Comparison of ENCODE assay signal across 8 cellular contexts in genomic region chr1:220748091-220748934, GRCh38. TPM values are rescaled to one million over a fixed set of nuclear protein-coding genes. Genes with fewer than 3 reads are reported as not detected.
DNase-seq lines count a peak whose midpoint lies in the region; ATAC-seq, FAIRE-seq and TF ChIP-seq lines count a peak whose summit lies in the region.

MTARC2 (plus strand) TSS chr1:220748322; CDS start chr1:220748532, 210 bp downstream.

- DNase-seq in A172 (ENCODE audit: low spot score) (peak; percentile 10), GM12864 (ENCODE audit: low read depth) (peak; percentile 47), NCI-H146 treated with DMSO at 0.1 percent for 48 hours (lab: John Stamatoyannopoulos, UW; ENCODE audit: unreplicated experiment) (peak; percentile 75), glutamatergic neuron (peak; percentile 56), neural crest cell (ENCODE audit: low read depth, low spot score) (peak; percentile 57), GM19239 (ENCODE audit: insufficient read length, low spot score) (no peak)
- peak; percentile 36 for DNase-seq in activated naive CD8-positive, alpha-beta T cell treated with anti-CD3 and anti-CD28 coated beads, Interleukin-2, amount 10 ng/mL, durations not matched to agents 7 days and 5 days

- no peak within 1 kb of the TSS for H3K27ac Mint-ChIP-seq in activated naive CD8-positive, alpha-beta T cell treated with anti-CD3 and anti-CD28 coated beads, Interleukin-2, amount 10 ng/mL, durations not matched to agents 7 days and 5 days
- no peak within 1 kb of the TSS for H3K27ac Mint-ChIP-seq in glutamatergic neuron (ENCODE audit: unreplicated experiment)
- H3K27ac Mint-ChIP-seq in neural crest cell (ENCODE audit: unreplicated experiment): peak within 1 kb of the TSS; percentile 85

- H3K27me3 Mint-ChIP-seq in activated naive CD8-positive, alpha-beta T cell treated with anti-CD3 and anti-CD28 coated beads, Interleukin-2, amount 10 ng/mL, durations not matched to agents 7 days and 5 days: peaks cover 50% of the 10 kb centered on the region
- H3K27me3 Mint-ChIP-seq in glutamatergic neuron (ENCODE audit: unreplicated experiment) (peaks cover 2% of the 10 kb centered on the region), neural crest cell (ENCODE audit: low read depth) (peaks cover 40% of the 10 kb centered on the region)

- no peak for TF ChIP-seq CTCF in GM12864 (IDR thresholded peaks at IDR 0.05; ENCODE audit: low read depth, low read length, missing control alignments)
- TF ChIP-seq CTCF in glutamatergic neuron (IDR thresholded peaks at IDR 0.05; ENCODE audit: partially characterized antibody, unreplicated experiment): no peak
- TF ChIP-seq CTCF in neural crest cell (conservative IDR thresholded peaks at IDR 0.05): no peak

- peak; percentile 96 for ATAC-seq in HG02642 (IDR thresholded peaks at IDR 0.05; ENCODE audit: poor library complexity, unreplicated experiment)
- ATAC-seq in activated naive CD8-positive, alpha-beta T cell treated with anti-CD3 and anti-CD28 coated beads, Interleukin-2, amount 10 ng/mL, durations not matched to agents 7 days and 5 days (ENCODE audit: low read depth): peak; percentile 60

- H3K4me3 ChIP-seq in GM12864 (ENCODE audit: low read depth, low read length): peak within 1 kb of the TSS; percentile 92

- no peaks in the 10 kb centered on the region for H3K9me3 Mint-ChIP-seq in activated naive CD8-positive, alpha-beta T cell treated with anti-CD3 and anti-CD28 coated beads, Interleukin-2, amount 10 ng/mL, durations not matched to agents 7 days and 5 days
- H3K9me3 Mint-ChIP-seq in glutamatergic neuron (ENCODE audit: unreplicated experiment): peaks cover 8% of the 10 kb centered on the region
- H3K9me3 Mint-ChIP-seq in neural crest cell: no peaks in the 10 kb centered on the region

- no peak for FAIRE-seq in GM19239 (lab: Jason Lieb, UNC)

- POLR2A ChIA-PET in activated naive CD8-positive, alpha-beta T cell treated with anti-CD3 and anti-CD28 coated beads, Interleukin-2, amount 10 ng/mL, durations not matched to agents 7 days and 5 days (lab: Charles Lee): no interaction called here

- H3K4me1 Mint-ChIP-seq in activated naive CD8-positive, alpha-beta T cell treated with anti-CD3 and anti-CD28 coated beads, Interleukin-2, amount 10 ng/mL, durations not matched to agents 7 days and 5 days: peaks cover 5% of the 10 kb centered on the region
- H3K4me1 Mint-ChIP-seq in glutamatergic neuron (ENCODE audit: low read depth, unreplicated experiment) (peaks cover 19% of the 10 kb centered on the region), neural crest cell (peaks cover 20% of the 10 kb centered on the region)

- no peaks in the 10 kb centered on the region for H3K36me3 Mint-ChIP-seq in activated naive CD8-positive, alpha-beta T cell treated with anti-CD3 and anti-CD28 coated beads, Interleukin-2, amount 10 ng/mL, durations not matched to agents 7 days and 5 days
- H3K36me3 Mint-ChIP-seq in glutamatergic neuron (ENCODE audit: unreplicated experiment) (peaks cover 7% of the 10 kb centered on the region), neural crest cell (ENCODE audit: low read depth) (no peaks in the 10 kb centered on the region)

- peak within 1 kb of the TSS; percentile 64 for H3K4me3 Mint-ChIP-seq in activated naive CD8-positive, alpha-beta T cell treated with anti-CD3 and anti-CD28 coated beads, Interleukin-2, amount 10 ng/mL, durations not matched to agents 7 days and 5 days
- H3K4me3 Mint-ChIP-seq in glutamatergic neuron (ENCODE audit: unreplicated experiment) (peak within 1 kb of the TSS; percentile 85), neural crest cell (peak within 1 kb of the TSS; percentile 97)

RNA-seq across cellular contexts. Expression of gene MTARC2, which starts in this region (rescaled TPM):
- total RNA-seq in A172 (2014; rRNA removed; shearing (Covaris generic)): 0.55 and 0.89 TPM in 2 replicates
- not detected for total RNA-seq in activated naive CD8-positive, alpha-beta T cell treated with anti-CD3 and anti-CD28 coated beads, Interleukin-2, amount 10 ng/mL, durations not matched to agents 7 days and 5 days
- 3.0 TPM for total RNA-seq in glutamatergic neuron (ENCODE audit: unreplicated experiment)
- total RNA-seq in neural crest cell: 4.1 and 5.8 TPM in 2 replicates

Comparison
In these comparisons a context has a peak if more than half of its experiments do, and no peak if none do; other contexts are left out.
1. Peak in DNase-seq in A172; RNA of the gene not detected or under 1 TPM.
2. Peak in DNase-seq and ATAC-seq in activated naive CD8-positive, alpha-beta T cell treated with anti-CD3 and anti-CD28 coated beads, Interleukin-2, amount 10 ng/mL, durations not matched to agents 7 days and 5 days; RNA of the gene not detected or under 1 TPM.